17 cellular contexts compared by ENCODE assay signal in the genomic region with DNA sequence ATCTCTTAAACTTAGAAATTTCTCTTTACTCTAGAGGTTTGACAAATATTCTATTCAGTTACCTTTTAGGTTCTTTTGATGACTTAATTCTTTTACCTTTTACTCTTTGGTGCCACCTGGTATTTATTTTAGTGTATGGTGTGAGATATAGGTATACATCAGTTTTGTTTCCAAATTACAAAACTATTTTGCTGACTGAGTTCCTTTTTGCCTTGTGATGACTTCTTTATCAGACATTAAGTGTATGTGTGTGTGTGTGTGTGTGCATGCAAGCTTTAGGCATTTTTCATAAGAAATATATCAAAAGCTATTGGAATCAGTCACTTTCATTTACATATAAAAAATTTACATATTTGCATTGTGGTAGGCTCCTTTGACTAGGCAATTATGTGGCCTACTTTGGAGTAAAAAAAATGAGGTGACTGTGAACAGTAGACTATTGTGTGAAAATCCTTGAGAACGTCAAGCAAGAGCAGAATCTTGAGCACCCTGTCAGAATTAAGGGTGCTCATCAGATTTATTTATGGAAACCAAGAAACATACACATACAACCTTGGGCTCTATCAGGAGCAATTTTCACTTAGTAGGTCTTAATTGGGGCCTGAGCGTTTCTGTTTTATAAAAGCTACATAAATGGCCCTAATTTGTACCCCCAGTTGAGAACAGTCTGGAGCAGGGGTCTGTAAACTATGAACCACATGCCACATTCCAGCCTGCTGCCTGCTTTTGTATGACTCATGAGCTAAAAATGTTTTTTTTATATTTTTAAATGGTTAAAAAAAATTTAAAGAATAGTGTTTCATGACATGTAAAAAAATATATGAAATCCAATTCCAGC.
DNase-seq lines count a peak whose midpoint lies in the region; TF ChIP-seq lines count a peak whose summit lies in the region.
"Had no signal": no experiment of that assay in that cellular context is flagged by ENCODE, and none has a peak within 500 bp of the region (broad histone marks: within the 10 kb centered on the region; RNA-seq: fewer than 3 reads in every experiment).

No MANE protein-coding gene starts in this region.

- no peaks in the 10 kb centered on the region for H3K4me1 Mint-ChIP-seq in activated CD4-positive, alpha-beta memory T cell treated with anti-CD3 and anti-CD28 coated beads for 36 hours (ENCODE audit: low read depth)
- H3K4me1 Mint-ChIP-seq: CD4-positive, CD25-positive, alpha-beta regulatory T cell; IgD-negative memory B cell had no signal

- peaks cover 3% of the 10 kb centered on the region for H3K27me3 Mint-ChIP-seq in activated CD4-positive, alpha-beta memory T cell treated with anti-CD3 and anti-CD28 coated beads for 36 hours

- no CpG with 5 or more reads among the region's 2 CpGs for WGBS in trophoblast cell (ENCODE audit: extremely low coverage, insufficient coverage, insufficient read length)

- intact Hi-C loops in activated CD4-positive, alpha-beta memory T cell treated with anti-CD3 and anti-CD28 coated beads for 36 hours (cut with micrococcal nuclease), result no loop called here

- POLR2A ChIA-PET in activated CD4-positive, alpha-beta memory T cell treated with anti-CD3 and anti-CD28 coated beads for 36 hours (lab: Charles Lee), result no interaction called here

- no peaks in the 10 kb centered on the region for H3K79me2 ChIP-seq in trophoblast cell (ENCODE audit: control insufficient read depth, insufficient read depth, low read length, poor library complexity)

- no peak overlapping the region for H2BK12ac ChIP-seq in trophoblast cell (ENCODE audit: low read length)

- no peak overlapping the region for H4K8ac ChIP-seq in trophoblast cell (ENCODE audit: low read depth, low read length)

- no peak overlapping the region for H3K23ac ChIP-seq in trophoblast cell (ENCODE audit: low read length)

- H3K4me1 ChIP-seq in trophoblast cell (ENCODE audit: control insufficient read depth in 1 of 2, insufficient read depth in 2 of 2, low read length in 2 of 2) (peaks cover 2 to 3% of the 10 kb centered on the region in 2 experiments), BE2C (no peaks in the 10 kb centered on the region)
- H3K4me1 ChIP-seq: gastrocnemius medialis had no signal

- H3K9me3 Mint-ChIP-seq in activated CD4-positive, alpha-beta memory T cell treated with anti-CD3 and anti-CD28 coated beads for 36 hours, result no peaks in the 10 kb centered on the region
- H3K9me3 Mint-ChIP-seq: CD4-positive, CD25-positive, alpha-beta regulatory T cell had no signal

- peak overlapping the region; percentile 31 for H2BK120ac ChIP-seq in trophoblast cell (ENCODE audit: insufficient read depth, low read length, poor library complexity)

- no peak overlapping the region for H3K27ac Mint-ChIP-seq in activated CD4-positive, alpha-beta memory T cell treated with anti-CD3 and anti-CD28 coated beads for 36 hours
- H3K27ac Mint-ChIP-seq: CD4-positive, CD25-positive, alpha-beta regulatory T cell; IgD-negative memory B cell had no signal

- H2BK5ac ChIP-seq in trophoblast cell (ENCODE audit: low read depth, low read length, poor library complexity), result no peak overlapping the region

- no peak overlapping the region for H3K18ac ChIP-seq in trophoblast cell (ENCODE audit: low read length)

- no peak overlapping the region for H2AK5ac ChIP-seq in trophoblast cell (ENCODE audit: low read length)

- H4K12ac ChIP-seq in trophoblast cell (ENCODE audit: low read depth, low read length), result no peak overlapping the region

- H3K4me3 ChIP-seq in choroid plexus epithelial cell (ENCODE audit: low read depth, low read length) (no peak overlapping the region), trophoblast cell (ENCODE audit: low read depth, low read length) (no peak overlapping the region), BE2C (ENCODE audit: low read depth, low read length) (no peak overlapping the region)
- H3K4me3 ChIP-seq: gastrocnemius medialis, mucosa of descending colon had no signal

- H3K36me3 Mint-ChIP-seq in activated CD4-positive, alpha-beta memory T cell treated with anti-CD3 and anti-CD28 coated beads for 36 hours, result no peaks in the 10 kb centered on the region
- H3K36me3 Mint-ChIP-seq: CD4-positive, CD25-positive, alpha-beta regulatory T cell; IgD-negative memory B cell had no signal

- no peaks in the 10 kb centered on the region for H3K36me3 ChIP-seq in trophoblast cell (ENCODE audit: control insufficient read depth in 1 of 2, insufficient read depth in 2 of 2, low read length in 2 of 2)
- H3K36me3 ChIP-seq in BE2C, result no peaks in the 10 kb centered on the region
- H3K36me3 ChIP-seq: gastrocnemius medialis had no signal

- peaks cover 2% of the 10 kb centered on the region for H3K79me1 ChIP-seq in trophoblast cell (ENCODE audit: low read length)

- CTCF ChIA-PET in activated CD4-positive, alpha-beta memory T cell treated with anti-CD3 and anti-CD28 coated beads for 36 hours (lab: Charles Lee), result no interaction called here

- DNase-seq in EL (peak; percentile 65), NCI-H1694 treated with DMSO at 0.1 percent for 48 hours (lab: John Stamatoyannopoulos, UW) (peak; percentile 63), choroid plexus epithelial cell (ENCODE audit: low read depth) (peak; percentile 78), trophoblast cell (no peak), BE2C (no peak), DMS114 treated with DMSO at 0.1 percent for 48 hours (lab: John Stamatoyannopoulos, UW; ENCODE audit: unreplicated experiment) (no peak), middle frontal gyrus (ENCODE audit: extremely low spot score, low spot score) (no peak)
- DNase-seq in activated CD4-positive, alpha-beta memory T cell treated with anti-CD3 and anti-CD28 coated beads for 36 hours, result no peak
- DNase-seq: activated CD8-positive, alpha-beta memory T cell treated with anti-CD3 and anti-CD28 coated beads for 24 hours; activated gamma-delta T cell treated with Interleukin-2 at 50 U/mL for 16 hours; CD4-positive, CD25-positive, alpha-beta regulatory T cell; gastrocnemius medialis; mucosa of descending colon; NCI-H1417 treated with DMSO at 0.1 percent for 48 hours; NCI-H510A; SW 1271 had no signal

- no peak overlapping the region for H3K14ac ChIP-seq in trophoblast cell (ENCODE audit: low read length)

- no peak for TF ChIP-seq CTCF in choroid plexus epithelial cell (conservative IDR thresholded peaks at IDR 0.05; ENCODE audit: low read depth, low read length)
- TF ChIP-seq CTCF in BE2C (IDR thresholded peaks at IDR 0.05; ENCODE audit: low read depth, low read length), result no peak

- peak overlapping the region; percentile 61 for H3K27ac ChIP-seq in trophoblast cell (ENCODE audit: low read depth, low read length)
- H3K27ac ChIP-seq: gastrocnemius medialis had no signal

- no peak overlapping the region for H3K4me2 ChIP-seq in trophoblast cell (ENCODE audit: low read length)

- no peak overlapping the region for H3K4ac ChIP-seq in trophoblast cell (ENCODE audit: low read depth, low read length)

- H3K4me3 Mint-ChIP-seq in activated CD4-positive, alpha-beta memory T cell treated with anti-CD3 and anti-CD28 coated beads for 36 hours, result no peak overlapping the region
- H3K4me3 Mint-ChIP-seq: CD4-positive, CD25-positive, alpha-beta regulatory T cell; IgD-negative memory B cell had no signal

- H3K27me3 ChIP-seq in trophoblast cell (ENCODE audit: insufficient read depth, low read length) (no peaks in the 10 kb centered on the region), BE2C (peaks cover 12% of the 10 kb centered on the region; the same call in 1 of the 2 replicates)
- H3K27me3 ChIP-seq: gastrocnemius medialis had no signal

- H4K91ac ChIP-seq in trophoblast cell (ENCODE audit: low read depth, low read length), result no peak overlapping the region

- H2AFZ ChIP-seq in trophoblast cell (ENCODE audit: insufficient read depth, low read length, poor library complexity), result no peak overlapping the region

- no peaks in the 10 kb centered on the region for H3K9me3 ChIP-seq in trophoblast cell (ENCODE audit: insufficient read depth, low read depth, low read length)
- no peaks in the 10 kb centered on the region for H3K9me3 ChIP-seq in BE2C
- H3K9me3 ChIP-seq: gastrocnemius medialis, mucosa of descending colon had no signal

- no peak overlapping the region for H3K9ac ChIP-seq in trophoblast cell (ENCODE audit: low read length)

Comparison
In these comparisons a context has a peak if more than half of its experiments do, and no peak if none do; other contexts are left out.
1. DNase-seq: peak in EL (single experiment), NCI-H1694 treated with DMSO at 0.1 percent for 48 hours (single experiment) and choroid plexus epithelial cell (single experiment); none in trophoblast cell (0 of 2), activated CD4-positive, alpha-beta memory T cell treated with anti-CD3 and anti-CD28 coated beads for 36 hours (single experiment), BE2C (single experiment), DMS114 treated with DMSO at 0.1 percent for 48 hours (single experiment) and middle frontal gyrus (single experiment).